In genomic region chr1:57017717-57018116, GRCh38 we compare ENCODE assay signal across 11 cellular contexts. TPM values are rescaled to one million over a fixed set of nuclear protein-coding genes. Genes with fewer than 3 reads are reported as not detected.
DNase-seq lines count a peak whose midpoint lies in the region; ATAC-seq and TF ChIP-seq lines count a peak whose summit lies in the region.
"Had no signal": no experiment of that assay in that cellular context is flagged by ENCODE, and none has a peak within 500 bp of the region (broad histone marks: within the 10 kb centered on the region; RNA-seq: fewer than 3 reads in every experiment).

No MANE protein-coding gene starts in this region.

- H3K36me3 ChIP-seq in A673 (ENCODE audit: insufficient read depth, low read length, poor library complexity, severe bottlenecking) (peaks cover 24% of the 10 kb centered on the region), PC-3 (ENCODE audit: low read depth, low read length) (no peaks in the 10 kb centered on the region), suprapubic skin (no peaks in the 10 kb centered on the region)
- H3K36me3 ChIP-seq: SJSA1 had no signal

- no peak for TF ChIP-seq POLR2A in suprapubic skin (IDR thresholded peaks at IDR 0.05)

- no peaks in the 10 kb centered on the region for H3K4me1 ChIP-seq in A673 (ENCODE audit: insufficient read depth, low read length, poor library complexity, severe bottlenecking)
- no peaks in the 10 kb centered on the region for H3K4me1 ChIP-seq in PC-3 (ENCODE audit: insufficient read depth, low read length)
- H3K4me1 ChIP-seq in suprapubic skin: no peaks in the 10 kb centered on the region
- H3K4me1 ChIP-seq: SJSA1 had no signal

- intact Hi-C loops in A673 (cut with micrococcal nuclease; ENCODE audit: unreplicated experiment): no loop called here
- intact Hi-C loops in PC-3 (cut with micrococcal nuclease): no loop called here

- H3K79me2 ChIP-seq in PC-3 (ENCODE audit: low read length): no peaks in the 10 kb centered on the region

- no peaks in the 10 kb centered on the region for H3F3A ChIP-seq in PC-3 (ENCODE audit: low read length, unreplicated experiment)

- WGBS in suprapubic skin: 85% methylated on average over 7 of the region's 7 CpGs

- H3K27ac ChIP-seq in A673 (ENCODE audit: low read depth, low read length, poor library complexity, severe bottlenecking): no peak overlapping the region
- H3K27ac ChIP-seq in PC-3 (ENCODE audit: low read length): no peak overlapping the region
- no peak overlapping the region for H3K27ac ChIP-seq in suprapubic skin
- H3K27ac ChIP-seq: SJSA1 had no signal

- no TSS peak for BruUV-seq in A673 (replicated peaks; lab: Mats Ljungman, UMichigan)
- no TSS peak for BruUV-seq in PC-3 (replicated peaks; lab: Mats Ljungman, UMichigan)

- peak; percentile 75 for TF ChIP-seq CTCF in A673 (conservative IDR thresholded peaks at IDR 0.05; ENCODE audit: low read depth, low read length)
- peak; percentile 18 for TF ChIP-seq CTCF in GM13977 (IDR thresholded peaks at IDR 0.05; ENCODE audit: extremely low read depth, insufficient read depth, missing control alignments)
- peak; percentile 50; the same call in 1 of the 2 replicates for TF ChIP-seq CTCF in PC-3 (conservative IDR thresholded peaks at IDR 0.05; ENCODE audit: low read depth, low read length)
- peak; percentile 11 for TF ChIP-seq CTCF in fibroblast of villous mesenchyme (IDR thresholded peaks at IDR 0.05; ENCODE audit: insufficient read depth, low read depth, low read length)
- no peak for TF ChIP-seq CTCF in suprapubic skin (IDR thresholded peaks at IDR 0.05)

- no peak for ATAC-seq in PC-3
- no peak for ATAC-seq in HG03432 (IDR thresholded peaks at IDR 0.05; ENCODE audit: unreplicated experiment)
- ATAC-seq: activated CD8-positive, alpha-beta memory T cell treated with anti-CD3 and anti-CD28 coated beads, Interleukin-2, amount 10 ng/mL, durations not matched to agents 7 days and 5 days had no signal

- H2AFZ ChIP-seq in PC-3 (ENCODE audit: low read length): no peak overlapping the region

- DNase-seq in A673 (ENCODE audit: low spot score): peak; percentile 48
- peak; percentile 17 for DNase-seq in GM13977 (ENCODE audit: low spot score)
- DNase-seq in PC-3: no peak
- no peak for DNase-seq in fibroblast of villous mesenchyme (ENCODE audit: low read depth)
- no peak for DNase-seq in effector CD4-positive, alpha-beta T cell
- DNase-seq in inferior parietal cortex (ENCODE audit: extremely low spot score): no peak
- DNase-seq in suprapubic skin (ENCODE audit: low spot score in 2 of 2): no peak
- DNase-seq: activated CD8-positive, alpha-beta memory T cell treated with anti-CD3 and anti-CD28 coated beads, Interleukin-2, amount 10 ng/mL, durations not matched to agents 7 days and 5 days; CD8-positive, alpha-beta memory T cell had no signal

- H3K27me3 ChIP-seq in A673 (replicated peaks; ENCODE audit: insufficient read depth, low read depth, low read length, poor library complexity) (no peaks in the 10 kb centered on the region), PC-3 (ENCODE audit: low read length) (0 out of 2 replicates have a peak, but pooled peaks cover 4% of the 10 kb centered on the region), suprapubic skin (peaks cover 3% of the 10 kb centered on the region)
- H3K27me3 ChIP-seq: SJSA1 had no signal

- H3K9me2 ChIP-seq in PC-3 (replicated peaks; ENCODE audit: low read length): no peaks in the 10 kb centered on the region

- no peaks in the 10 kb centered on the region for H4K20me1 ChIP-seq in PC-3 (ENCODE audit: low read length)

- no peak overlapping the region for H3K4me2 ChIP-seq in PC-3 (ENCODE audit: low read length)

- H3K4me3 ChIP-seq in A673 (ENCODE audit: low read depth, low read length, poor library complexity, severe bottlenecking): no peak overlapping the region
- H3K4me3 ChIP-seq in PC-3 (ENCODE audit: low read length): no peak overlapping the region
- H3K4me3 ChIP-seq in fibroblast of villous mesenchyme (ENCODE audit: low read depth, low read length): no peak overlapping the region
- no peak overlapping the region for H3K4me3 ChIP-seq in suprapubic skin
- H3K4me3 ChIP-seq: SJSA1 had no signal

- no peak for TF ChIP-seq EP300 in suprapubic skin (IDR thresholded peaks at IDR 0.05)

- CTCF ChIA-PET in A673 (lab: Charles Lee): no interaction called here
- CTCF ChIA-PET in PC-3 (lab: Charles Lee): no interaction called here

- POLR2A ChIA-PET in A673 (lab: Charles Lee; ENCODE audit: low non-redundant PET): no interaction called here
- POLR2A ChIA-PET in PC-3 (lab: Charles Lee; ENCODE audit: unreplicated experiment): no interaction called here

- H3K9ac ChIP-seq in PC-3 (ENCODE audit: low read length): no peak overlapping the region

- in situ Hi-C loops in GM13977 (cut with MboI; ENCODE audit: low pct_unique_long_range_greater_than_20kb, low sequenced_read_pairs, unreplicated experiment): no loop called here

- H3K9me3 ChIP-seq in A673 (ENCODE audit: low read depth, low read length, poor library complexity, severe bottlenecking) (no peaks in the 10 kb centered on the region), PC-3 (ENCODE audit: low read length) (no peaks in the 10 kb centered on the region), suprapubic skin (no peaks in the 10 kb centered on the region)
- H3K9me3 ChIP-seq: SJSA1 had no signal

RNA-seq across cellular contexts. Expression of gene C8B, which starts 51.9 kb away (rescaled TPM):
- 0.39 TPM in 1 of 2 replicates, not detected in the other for total RNA-seq in A673 (2021)
- not detected in 2 replicates for total RNA-seq in PC-3 (2014; rRNA removed)
- total RNA-seq in fibroblast of villous mesenchyme: not detected in 2 replicates
- total RNA-seq in suprapubic skin: not detected
- total RNA-seq: activated CD8-positive, alpha-beta memory T cell treated with anti-CD3 and anti-CD28 coated beads, Interleukin-2, amount 10 ng/mL, durations not matched to agents 7 days and 5 days; CD8-positive, alpha-beta memory T cell; SJSA1 had no signal

Comparison
In these comparisons a context has a peak if more than half of its experiments do, and no peak if none do; other contexts are left out.
1. DNase-seq: peak in A673 (single experiment) and GM13977 (single experiment); none in PC-3 (single experiment), fibroblast of villous mesenchyme (single experiment), effector CD4-positive, alpha-beta T cell (single experiment), inferior parietal cortex (single experiment) and suprapubic skin (0 of 2).
2. CTCF ChIP-seq: peak in A673 (single experiment), GM13977 (single experiment), PC-3 (single experiment) and fibroblast of villous mesenchyme (single experiment); none in suprapubic skin (0 of 2).